ENCODE assay signal across 14 cellular contexts in the genomic region with DNA sequence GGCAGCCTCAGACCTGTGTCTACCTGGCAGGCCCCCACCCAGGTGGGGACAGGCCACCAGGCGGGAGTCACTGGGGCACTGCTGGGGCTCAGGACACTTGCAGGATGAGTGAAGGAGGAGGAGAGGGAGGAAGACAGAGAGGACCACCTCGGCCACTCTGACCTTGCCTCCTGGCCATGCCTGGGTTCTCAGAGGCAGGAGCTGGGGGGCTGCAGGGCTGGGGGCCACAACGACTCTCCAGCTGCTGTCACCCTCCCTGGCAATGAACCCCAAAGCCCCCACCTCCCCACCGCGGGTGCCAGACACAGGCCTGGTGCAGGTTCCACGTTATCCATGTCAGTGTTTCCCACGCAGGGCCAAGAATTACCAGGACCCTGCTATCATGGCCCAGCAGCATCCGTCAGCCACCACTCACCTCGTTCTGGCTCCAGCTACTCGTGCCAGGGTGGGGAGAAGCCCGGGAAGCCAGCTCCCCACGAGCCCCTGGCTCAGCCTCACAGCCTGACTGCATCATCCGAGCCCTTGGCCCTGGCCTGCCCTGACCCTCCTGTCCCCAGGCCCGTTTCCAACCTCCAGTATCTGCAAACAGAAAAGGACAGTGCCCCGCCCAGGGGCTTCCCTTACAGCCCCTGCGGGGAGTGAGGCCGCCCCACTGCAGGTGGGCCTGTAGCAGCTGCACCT.
DNase-seq lines count a peak whose midpoint lies in the region; ATAC-seq and TF ChIP-seq lines count a peak whose summit lies in the region.
"Had no signal": no experiment of that assay in that cellular context is flagged by ENCODE, and none has a peak within 500 bp of the region (broad histone marks: within the 10 kb centered on the region; RNA-seq: fewer than 3 reads in every experiment).

No MANE protein-coding gene starts in this region.

- no peak overlapping the region for H3K27ac Mint-ChIP-seq in activated naive CD4-positive, alpha-beta T cell treated with anti-CD3 and anti-CD28 coated beads, Interleukin-2, amount 10 ng/mL, durations not matched to agents 7 days and 5 days
- H3K27ac Mint-ChIP-seq in T-helper 17 cell, result no peak overlapping the region
- H3K27ac Mint-ChIP-seq in type B pancreatic cell, result no peak overlapping the region
- H3K27ac Mint-ChIP-seq: nephron progenitor cell; stimulated activated memory B cell treated with anti-CD40 and anti-IgM and Interleukin-4, amounts not matched to agents 10 μg/mL and 1 μg/mL and 100 μg/mL, for 72 hours had no signal

- no peak for ATAC-seq in T-helper 17 cell
- ATAC-seq in left lung, result no peak
- ATAC-seq in HG03342 (IDR thresholded peaks at IDR 0.05; ENCODE audit: unreplicated experiment), result no peak
- no peak for ATAC-seq in HG03135 (IDR thresholded peaks at IDR 0.05; ENCODE audit: unreplicated experiment)
- ATAC-seq: stimulated activated memory B cell treated with anti-CD40 and anti-IgM and Interleukin-4, amounts not matched to agents 10 μg/mL and 1 μg/mL and 100 μg/mL, for 72 hours had no signal

- peaks cover 20% of the 10 kb centered on the region for H3K4me1 Mint-ChIP-seq in activated naive CD4-positive, alpha-beta T cell treated with anti-CD3 and anti-CD28 coated beads, Interleukin-2, amount 10 ng/mL, durations not matched to agents 7 days and 5 days
- H3K4me1 Mint-ChIP-seq in T-helper 17 cell (peaks cover 6% of the 10 kb centered on the region), type B pancreatic cell (ENCODE audit: unreplicated experiment) (peaks cover 5% of the 10 kb centered on the region)

- no peak overlapping the region for H3K4me3 ChIP-seq in left lung
- H3K4me3 ChIP-seq: uterus had no signal

- CTCF ChIA-PET in activated naive CD4-positive, alpha-beta T cell treated with anti-CD3 and anti-CD28 coated beads, Interleukin-2, amount 10 ng/mL, durations not matched to agents 7 days and 5 days (lab: Charles Lee), result interaction anchor here (0.9 to 1.1 kb wide), 2 partner anchors 160 to 265 kb away, joined by 3 read pairs; no protein-coding TSS in a partner anchor

- intact Hi-C loops in left lung (cut with DNase I), result no loop called here

- no peak overlapping the region for H3K27ac ChIP-seq in left lung
- H3K27ac ChIP-seq: uterus had no signal

- H3K36me3 Mint-ChIP-seq in activated naive CD4-positive, alpha-beta T cell treated with anti-CD3 and anti-CD28 coated beads, Interleukin-2, amount 10 ng/mL, durations not matched to agents 7 days and 5 days, result peaks cover 2% of the 10 kb centered on the region
- no peaks in the 10 kb centered on the region for H3K36me3 Mint-ChIP-seq in T-helper 17 cell (ENCODE audit: low read depth)
- no peaks in the 10 kb centered on the region for H3K36me3 Mint-ChIP-seq in type B pancreatic cell

- peaks cover 6% of the 10 kb centered on the region for H3K9me3 Mint-ChIP-seq in activated naive CD4-positive, alpha-beta T cell treated with anti-CD3 and anti-CD28 coated beads, Interleukin-2, amount 10 ng/mL, durations not matched to agents 7 days and 5 days
- peaks cover 6% of the 10 kb centered on the region for H3K9me3 Mint-ChIP-seq in type B pancreatic cell

- TF ChIP-seq CTCF in left lung (IDR thresholded peaks at IDR 0.05) (no peak), type B pancreatic cell (conservative IDR thresholded peaks at IDR 0.05) (no peak)

- peak; percentile 6 for DNase-seq in activated naive CD4-positive, alpha-beta T cell treated with anti-CD3 and anti-CD28 coated beads, Interleukin-2, amount 50 U/mL, for 16 hours
- DNase-seq in activated naive CD4-positive, alpha-beta T cell treated with anti-CD3 and anti-CD28 coated beads, Interleukin-2, amount 10 ng/mL, durations not matched to agents 7 days and 5 days, result no peak
- DNase-seq in T-helper 17 cell (peak in 2 of 3 donors; percentile 4 to 5), left lung (peak; percentile 25 to 67), type B pancreatic cell (ENCODE audit: extremely low spot score, unreplicated experiment) (peak; percentile 65), NCI-H2227 treated with DMSO at 0.1 percent for 48 hours (lab: John Stamatoyannopoulos, UW) (no peak)
- DNase-seq: NCI-H2029 treated with DMSO at 0.1 percent for 48 hours, nephron progenitor cell, uterus had no signal

- no peaks in the 10 kb centered on the region for H3K36me3 ChIP-seq in left lung
- H3K36me3 ChIP-seq: uterus had no signal

- H3K4me3 Mint-ChIP-seq in activated naive CD4-positive, alpha-beta T cell treated with anti-CD3 and anti-CD28 coated beads, Interleukin-2, amount 10 ng/mL, durations not matched to agents 7 days and 5 days, result no peak overlapping the region
- peak overlapping the region; percentile 50 for H3K4me3 Mint-ChIP-seq in T-helper 17 cell
- H3K4me3 Mint-ChIP-seq in type B pancreatic cell, result no peak overlapping the region
- H3K4me3 Mint-ChIP-seq: central memory CD8-positive, alpha-beta T cell; nephron progenitor cell; stimulated activated memory B cell treated with anti-CD40 and anti-IgM and Interleukin-4, amounts not matched to agents 10 μg/mL and 1 μg/mL and 100 μg/mL, for 72 hours had no signal

- peaks cover 3% of the 10 kb centered on the region for H3K27me3 Mint-ChIP-seq in activated naive CD4-positive, alpha-beta T cell treated with anti-CD3 and anti-CD28 coated beads, Interleukin-2, amount 10 ng/mL, durations not matched to agents 7 days and 5 days
- H3K27me3 Mint-ChIP-seq in T-helper 17 cell, result no peaks in the 10 kb centered on the region
- no peaks in the 10 kb centered on the region for H3K27me3 Mint-ChIP-seq in type B pancreatic cell
- H3K27me3 Mint-ChIP-seq: central memory CD8-positive, alpha-beta T cell had no signal

- no peaks in the 10 kb centered on the region for H3K9me3 ChIP-seq in T-helper 17 cell (ENCODE audit: control insufficient read depth, low read length, poor library complexity, severe bottlenecking)
- H3K9me3 ChIP-seq in left lung, result peaks cover 0 to 13% of the 10 kb centered on the region in 2 donors

- no peaks in the 10 kb centered on the region for H3K27me3 ChIP-seq in left lung
- H3K27me3 ChIP-seq: uterus had no signal

- peaks cover 0 to 7% of the 10 kb centered on the region in 2 donors for H3K4me1 ChIP-seq in left lung
- H3K4me1 ChIP-seq: Caco-2, uterus had no signal

Comparison
In these comparisons a context has a peak if more than half of its experiments do, and no peak if none do; other contexts are left out.
1. DNase-seq: peak in activated naive CD4-positive, alpha-beta T cell treated with anti-CD3 and anti-CD28 coated beads, Interleukin-2, amount 50 U/mL, for 16 hours (single experiment), T-helper 17 cell (2 of 3), left lung (2 of 2) and type B pancreatic cell (single experiment); none in activated naive CD4-positive, alpha-beta T cell treated with anti-CD3 and anti-CD28 coated beads, Interleukin-2, amount 10 ng/mL, durations not matched to agents 7 days and 5 days (single experiment) and NCI-H2227 treated with DMSO at 0.1 percent for 48 hours (single experiment).